22 cellular contexts compared by ENCODE assay signal in the genomic region with DNA sequence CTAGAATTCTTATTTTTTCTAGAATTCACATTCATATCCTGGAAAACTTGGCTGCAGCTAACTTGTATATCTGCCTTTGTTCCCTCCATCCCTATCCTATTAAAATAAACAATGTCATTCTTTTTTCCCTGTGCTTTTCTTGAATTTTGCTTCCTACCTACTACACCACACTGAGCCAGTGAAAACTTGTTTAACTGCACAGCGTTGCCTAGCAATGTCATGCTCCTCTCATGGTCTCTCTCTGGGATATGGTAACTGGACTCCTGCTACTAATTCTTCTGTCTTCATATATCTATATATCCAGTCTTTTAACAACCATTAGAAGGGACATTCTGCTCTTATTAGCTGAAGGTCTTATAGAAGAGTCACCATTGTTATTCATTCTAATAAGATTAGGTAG.
DNase-seq lines count a peak whose midpoint lies in the region; ATAC-seq and TF ChIP-seq lines count a peak whose summit lies in the region.
"Had no signal": no experiment of that assay in that cellular context is flagged by ENCODE, and none has a peak within 500 bp of the region (broad histone marks: within the 10 kb centered on the region; RNA-seq: fewer than 3 reads in every experiment).

No MANE protein-coding gene starts in this region.

- H3K36me3 ChIP-seq in PC-3 (ENCODE audit: low read depth, low read length) = no peaks in the 10 kb centered on the region
- H3K36me3 ChIP-seq in neural progenitor cell = no peaks in the 10 kb centered on the region
- H3K36me3 ChIP-seq: MG63 had no signal

- H3K9me2 ChIP-seq in PC-3 (replicated peaks; ENCODE audit: low read length) = no peaks in the 10 kb centered on the region

- no peak overlapping the region for H2AFZ ChIP-seq in PC-3 (ENCODE audit: low read length)
- H2AFZ ChIP-seq in neural progenitor cell (replicated peaks) = no peak overlapping the region

- no peak for DNase-seq in HEK293T (ENCODE audit: extremely low spot score)
- DNase-seq in NCI-H1105 (lab: John Stamatoyannopoulos, UW) = peak; percentile 4
- peak; percentile 24 for DNase-seq in PC-3
- no peak for DNase-seq in neural progenitor cell (ENCODE audit: low spot score)
- no peak for DNase-seq in midbrain (lab: John Stamatoyannopoulos, UW)
- DNase-seq in LoVo (ENCODE audit: low spot score) = no peak
- DNase-seq in NCI-H2227 (lab: John Stamatoyannopoulos, UW; ENCODE audit: unreplicated experiment) = no peak
- DNase-seq: C1 segment of cervical spinal cord; CD8-positive, alpha-beta memory T cell; DMS79; GOT3; KBM-7; MG63; NCI-H1048; NCI-H1694; NCI-H2081 treated with DMSO at 0.1 percent for 48 hours; NCI-H2227 treated with DMSO at 0.1 percent for 48 hours; NCI-H524; NK-92 treated with Interleukin-12 subunit alpha and Interleukin-12 subunit beta, amount 100 ng/mL, for 24 hours; SHP77 treated with DMSO at 0.1 percent for 48 hours; T-helper 1 cell had no signal

- TF ChIP-seq CTCF in PC-3 (conservative IDR thresholded peaks at IDR 0.05; ENCODE audit: low read depth, low read length) (no peak), neural progenitor cell (IDR thresholded peaks at IDR 0.05) (no peak)

- H4K20me1 ChIP-seq in PC-3 (ENCODE audit: low read length) (no peaks in the 10 kb centered on the region), neural progenitor cell (ENCODE audit: low read depth) (no peaks in the 10 kb centered on the region)

- H3K27me3 ChIP-seq in PC-3 (ENCODE audit: low read length) (no peaks in the 10 kb centered on the region), neural progenitor cell (no peaks in the 10 kb centered on the region)
- H3K27me3 ChIP-seq: MG63 had no signal

- BruUV-seq in PC-3 (replicated peaks; lab: Mats Ljungman, UMichigan) = no TSS peak

- CTCF ChIA-PET in HEK293T (lab: Yijun Ruan, JAX) (no interaction called here), PC-3 (lab: Charles Lee) (no interaction called here)

- no peaks in the 10 kb centered on the region for H3K9me3 Mint-ChIP-seq in neural progenitor cell

- H3K27me3 Mint-ChIP-seq in neural progenitor cell (ENCODE audit: insufficient read depth, low read depth) = peaks cover 3% of the 10 kb centered on the region
- H3K27me3 Mint-ChIP-seq: CD8-positive, alpha-beta memory T cell had no signal

- H3K9ac ChIP-seq in PC-3 (ENCODE audit: low read length) (no peak overlapping the region), neural progenitor cell (no peak overlapping the region)

- peaks cover under 1% of the 10 kb centered on the region for H3F3A ChIP-seq in PC-3 (ENCODE audit: low read length, unreplicated experiment)
- no peaks in the 10 kb centered on the region for H3F3A ChIP-seq in neural progenitor cell (ENCODE audit: low read depth)

- peak overlapping the region; percentile 84 for H3K27ac Mint-ChIP-seq in neural progenitor cell

- intact Hi-C loops in PC-3 (cut with micrococcal nuclease) = no loop called here

- peak; percentile 67 for ATAC-seq in PC-3
- ATAC-seq: HCT116 had no signal

- no peak overlapping the region for H3K27ac ChIP-seq in PC-3 (ENCODE audit: low read length)
- no peak overlapping the region for H3K27ac ChIP-seq in neural progenitor cell

- H3K4me2 ChIP-seq in PC-3 (ENCODE audit: low read length) (no peak overlapping the region), neural progenitor cell (peak overlapping the region; percentile 8)

- peaks cover 12% of the 10 kb centered on the region for H3K4me1 ChIP-seq in PC-3 (ENCODE audit: insufficient read depth, low read length)
- peaks cover 35% of the 10 kb centered on the region for H3K4me1 ChIP-seq in neural progenitor cell

- H3K4me3 ChIP-seq in PC-3 (ENCODE audit: low read length) (no peak overlapping the region), neural progenitor cell (no peak overlapping the region)
- H3K4me3 ChIP-seq: MG63 had no signal

- POLR2A ChIA-PET in HEK293T (lab: Yijun Ruan, JAX) = no interaction called here
- POLR2A ChIA-PET in PC-3 (lab: Charles Lee; ENCODE audit: unreplicated experiment) = no interaction called here

- no peaks in the 10 kb centered on the region for H3K36me3 Mint-ChIP-seq in neural progenitor cell
- H3K36me3 Mint-ChIP-seq: CD8-positive, alpha-beta memory T cell had no signal

- no peak overlapping the region for H3K4me3 Mint-ChIP-seq in neural progenitor cell
- H3K4me3 Mint-ChIP-seq: CD8-positive, alpha-beta memory T cell had no signal

- no peaks in the 10 kb centered on the region for H3K9me3 ChIP-seq in PC-3 (ENCODE audit: low read length)
- no peaks in the 10 kb centered on the region for H3K9me3 ChIP-seq in neural progenitor cell (ENCODE audit: low read depth)

- no peaks in the 10 kb centered on the region for H3K79me2 ChIP-seq in PC-3 (ENCODE audit: low read length)
- H3K79me2 ChIP-seq in neural progenitor cell (ENCODE audit: low read depth) = no peaks in the 10 kb centered on the region

- peaks cover 30% of the 10 kb centered on the region for H3K4me1 Mint-ChIP-seq in neural progenitor cell
- H3K4me1 Mint-ChIP-seq: CD8-positive, alpha-beta memory T cell had no signal

TF ChIP-seq in HEK293T, 16 proteins besides CTCF, POLR2A, EP300 and RAD21:
- TF ChIP-seq FOXA1 (IDR thresholded peaks at IDR 0.05) = no peak
- 0 out of 2 replicates have a peak, but pooled peaks have one; percentile 18 for TF ChIP-seq ARNT (IDR thresholded peaks at IDR 0.05)
TF ChIP-seq in HEK293T: peak in this region for 1.

Comparison
In these comparisons a context has a peak if more than half of its experiments do, and no peak if none do; other contexts are left out.
1. DNase-seq: peak in NCI-H1105 (single experiment) and PC-3 (single experiment); none in HEK293T (single experiment), neural progenitor cell (single experiment), midbrain (single experiment), LoVo (single experiment) and NCI-H2227 (single experiment).